ENCODE assay signal across 9 cellular contexts in genomic region chr10:75431180-75432111, GRCh38. TPM values are rescaled to one million over a fixed set of nuclear protein-coding genes. Genes with fewer than 3 reads are reported as not detected.
DNase-seq lines count a peak whose midpoint lies in the region; ATAC-seq, FAIRE-seq and TF ChIP-seq lines count a peak whose summit lies in the region.
"Had no signal": no experiment of that assay in that cellular context is flagged by ENCODE, and none has a peak within 500 bp of the region (broad histone marks: within the 10 kb centered on the region; RNA-seq: fewer than 3 reads in every experiment).

Gene LRMDA, plus strand, starts transcription at chr10:75431624.

- peaks cover 0 to 2% (median 0%) of the 10 kb centered on the region in 5 experiments for H3K9me3 Mint-ChIP-seq in brain
- H3K9me3 Mint-ChIP-seq in stimulated activated memory B cell treated with anti-CD40 and anti-IgM and Interleukin-4, amounts not matched to agents 10 μg/mL and 1 μg/mL and 100 μg/mL, for 72 hours = no peaks in the 10 kb centered on the region

- no peak for FAIRE-seq in kidney (lab: Jason Lieb, UNC)
- FAIRE-seq: GM18507 had no signal

- H3K36me3 ChIP-seq in BLaER1 treated with 17β-estradiol and CSF1 and Interleukin-3, amounts not matched to agents 10 nM and 100 nM = no peaks in the 10 kb centered on the region
- no peaks in the 10 kb centered on the region for H3K36me3 ChIP-seq in kidney (ENCODE audit: control insufficient read depth in 1 of 2, insufficient read depth in 2 of 2, low read length in 2 of 2)

- H3K27ac Mint-ChIP-seq in brain = peak within 1 kb of the TSS in 2 of 5 experiments; percentile 31 to 86
- no peak within 1 kb of the TSS for H3K27ac Mint-ChIP-seq in stimulated activated memory B cell treated with anti-CD40 and anti-IgM and Interleukin-4, amounts not matched to agents 10 μg/mL and 1 μg/mL and 100 μg/mL, for 72 hours

- H3K4me1 Mint-ChIP-seq in brain = peaks cover 39% of the 10 kb centered on the region
- H3K4me1 Mint-ChIP-seq in stimulated activated memory B cell treated with anti-CD40 and anti-IgM and Interleukin-4, amounts not matched to agents 10 μg/mL and 1 μg/mL and 100 μg/mL, for 72 hours = peaks cover 6% of the 10 kb centered on the region

- H3K4me3 ChIP-seq in BLaER1 treated with 17β-estradiol and CSF1 and Interleukin-3, amounts not matched to agents 10 nM and 100 nM = no peak within 1 kb of the TSS
- peak within 1 kb of the TSS; percentile 55 to 69 for H3K4me3 ChIP-seq in kidney (ENCODE audit: low read length in 2 of 2)

- peak; percentile 62 for ATAC-seq in HG03354 (IDR thresholded peaks at IDR 0.05; ENCODE audit: poor library complexity, severe bottlenecking, unreplicated experiment)
- ATAC-seq in stimulated activated memory B cell treated with anti-CD40 and anti-IgM and Interleukin-4, amounts not matched to agents 10 μg/mL and 1 μg/mL and 100 μg/mL, for 72 hours = no peak

- H3K27me3 Mint-ChIP-seq in brain = peaks cover 84% of the 10 kb centered on the region
- H3K27me3 Mint-ChIP-seq in stimulated activated memory B cell treated with anti-CD40 and anti-IgM and Interleukin-4, amounts not matched to agents 10 μg/mL and 1 μg/mL and 100 μg/mL, for 72 hours = peaks cover 75% of the 10 kb centered on the region

- H3K9me3 ChIP-seq in BLaER1 treated with 17β-estradiol and CSF1 and Interleukin-3, amounts not matched to agents 10 nM and 100 nM (replicated peaks in 1 of 11) = peaks cover 0 to 10% (median 7%) of the 10 kb centered on the region in 11 experiments; a peak in 11 of 22 replicates
- H3K9me3 ChIP-seq in kidney (ENCODE audit: control insufficient read depth in 1 of 2, low read length in 2 of 2) = no peaks in the 10 kb centered on the region

- H3K27me3 ChIP-seq in BLaER1 treated with 17β-estradiol and CSF1 and Interleukin-3, amounts not matched to agents 10 nM and 100 nM = no peaks in the 10 kb centered on the region

- H3K36me3 Mint-ChIP-seq in brain = no peaks in the 10 kb centered on the region
- no peaks in the 10 kb centered on the region for H3K36me3 Mint-ChIP-seq in stimulated activated memory B cell treated with anti-CD40 and anti-IgM and Interleukin-4, amounts not matched to agents 10 μg/mL and 1 μg/mL and 100 μg/mL, for 72 hours

- peak within 1 kb of the TSS; percentile 22 to 66 (median 53); a peak in 20 of 22 replicates for H3K4me2 ChIP-seq in BLaER1 treated with 17β-estradiol and CSF1 and Interleukin-3, amounts not matched to agents 10 nM and 100 nM

- peak within 1 kb of the TSS in 4 of 11 experiments; percentile 2 to 31 (median 18); a peak in 3 of 22 replicates for H3K27ac ChIP-seq in BLaER1 treated with 17β-estradiol and CSF1 and Interleukin-3, amounts not matched to agents 10 nM and 100 nM
- H3K27ac ChIP-seq in kidney (ENCODE audit: low read depth in 2 of 2, low read length in 2 of 2) = peak within 1 kb of the TSS; percentile 49

- no peaks in the 10 kb centered on the region for H4K20me1 ChIP-seq in BLaER1 treated with 17β-estradiol and CSF1 and Interleukin-3, amounts not matched to agents 10 nM and 100 nM

- H3K4me3 Mint-ChIP-seq in brain = peak within 1 kb of the TSS; percentile 60 to 78 (median 69)
- H3K4me3 Mint-ChIP-seq in stimulated activated memory B cell treated with anti-CD40 and anti-IgM and Interleukin-4, amounts not matched to agents 10 μg/mL and 1 μg/mL and 100 μg/mL, for 72 hours = peak within 1 kb of the TSS; percentile 58

- intact Hi-C loops in kidney (cut with DNase I) = no loop called here

- peak; percentile 80 for DNase-seq in kidney
- DNase-seq in AML-193 (lab: John Stamatoyannopoulos, UW) = no peak
- DNase-seq in NCI-H82 treated with DMSO at 0.1 percent for 48 hours (lab: John Stamatoyannopoulos, UW; ENCODE audit: unreplicated experiment) = no peak
- no peak for DNase-seq in NCI-H1930 (lab: John Stamatoyannopoulos, UW)

- no peak for TF ChIP-seq CTCF in brain (conservative IDR thresholded peaks at IDR 0.05)
- TF ChIP-seq CTCF in kidney (IDR thresholded peaks at IDR 0.05; ENCODE audit: borderline replicate concordance, extremely low read depth, insufficient read depth) = no peak

- H3K9ac ChIP-seq in BLaER1 treated with 17β-estradiol and CSF1 and Interleukin-3, amounts not matched to agents 10 nM and 100 nM = no peak within 1 kb of the TSS
- H3K9ac ChIP-seq in kidney (ENCODE audit: low read length in 2 of 2) = peak within 1 kb of the TSS in 1 of 2 donors; percentile 63

- peaks cover 8 to 41% (median 11%) of the 10 kb centered on the region in 10 experiments; a peak in 18 of 20 replicates for H3K4me1 ChIP-seq in BLaER1 treated with 17β-estradiol and CSF1 and Interleukin-3, amounts not matched to agents 10 nM and 100 nM
- peaks cover 5 to 26% of the 10 kb centered on the region in 2 donors for H3K4me1 ChIP-seq in kidney (ENCODE audit: control insufficient read depth in 1 of 2, insufficient read depth in 1 of 2, low read depth in 1 of 2, low read length in 2 of 2)

RNA-seq across cellular contexts. Expression of gene LRMDA, which starts in this region (rescaled TPM):
- polyA plus RNA-seq in brain (ENCODE audit: insufficient read depth, low read depth, low replicate concordance) (8.3 TPM), kidney (ENCODE audit: insufficient read depth, low read depth, low replicate concordance) (48.6 TPM)
- 23.2 TPM for total RNA-seq in kidney

Comparison
In these comparisons a context has a peak if more than half of its experiments do, and no peak if none do; other contexts are left out.
1. H3K4me3 ChIP-seq: peak in kidney (2 of 2); none in BLaER1 treated with 17β-estradiol and CSF1 and Interleukin-3, amounts not matched to agents 10 nM and 100 nM (0 of 10).